In the genomic region with DNA sequence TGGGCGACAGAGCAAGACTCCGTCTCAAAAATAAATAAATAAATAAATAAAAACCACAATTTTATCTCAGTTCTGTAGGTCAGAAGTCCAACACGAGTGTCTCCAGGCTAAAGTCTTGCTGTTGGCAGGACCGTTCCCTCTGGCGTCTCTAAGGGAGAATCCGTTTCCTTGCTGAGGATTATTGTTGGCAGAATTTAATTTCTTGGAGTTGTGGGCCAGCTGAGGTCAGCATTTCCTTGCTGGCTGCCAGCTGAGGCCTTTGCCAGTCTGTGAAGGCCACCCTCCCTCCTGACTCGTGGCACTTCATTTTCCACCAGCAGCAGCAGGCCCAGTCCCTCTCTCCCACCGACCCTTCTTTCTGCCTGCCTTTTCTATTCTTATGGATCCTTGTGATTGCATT, we compare ENCODE assay signal across 15 cellular contexts. TPM values are rescaled to one million over a fixed set of nuclear protein-coding genes. Genes with fewer than 3 reads are reported as not detected.
DNase-seq lines count a peak whose midpoint lies in the region; ATAC-seq and TF ChIP-seq lines count a peak whose summit lies in the region.
"Had no signal": no experiment of that assay in that cellular context is flagged by ENCODE, and none has a peak within 500 bp of the region (broad histone marks: within the 10 kb centered on the region; RNA-seq: fewer than 3 reads in every experiment).

No MANE protein-coding gene starts in this region.

- H3K9me3 ChIP-seq in skeletal muscle tissue (ENCODE audit: control insufficient read depth in 3 of 3, low read length in 3 of 3), result no peaks in the 10 kb centered on the region
- no peaks in the 10 kb centered on the region for H3K9me3 ChIP-seq in effector memory CD4-positive, alpha-beta T cell (ENCODE audit: control insufficient read depth, low read length)
- H3K9me3 ChIP-seq: sigmoid colon had no signal

- intact Hi-C loops in activated T-helper 1 cell treated with anti-CD3 and anti-CD28 coated beads, Interleukin-12 subunit alpha, Interleukin-12 subunit beta, Interleukin-2, Interleukin-4 antibody, amounts not matched to agents 30 ng/mL and 10 ng/mL and 1 ng/mL, durations not matched to agents 14 hours and 24 hours and 36 hours (cut with micrococcal nuclease), result no loop called here

- H3K27ac ChIP-seq in skeletal muscle tissue (ENCODE audit: low read depth, low read length), result no peak overlapping the region
- H3K27ac ChIP-seq in effector memory CD4-positive, alpha-beta T cell (ENCODE audit: insufficient read depth, low read length, poor library complexity, severe bottlenecking), result no peak overlapping the region

- peak overlapping the region in 2 of 3 donors; percentile 40 to 51 for H3K9ac ChIP-seq in skeletal muscle tissue (ENCODE audit: low read depth in 1 of 3, low read length in 3 of 3)

- peaks cover 15 to 22% (median 16%) of the 10 kb centered on the region in 3 donors for H3K4me1 ChIP-seq in skeletal muscle tissue (ENCODE audit: control insufficient read depth in 3 of 3, insufficient read depth in 3 of 3, low read length in 3 of 3)
- peaks cover 6% of the 10 kb centered on the region for H3K4me1 ChIP-seq in effector memory CD4-positive, alpha-beta T cell (ENCODE audit: control insufficient read depth, insufficient read depth, low read length, poor library complexity, severe bottlenecking)
- H3K4me1 ChIP-seq: sigmoid colon had no signal

- no peaks in the 10 kb centered on the region for H3K27me3 ChIP-seq in skeletal muscle tissue (ENCODE audit: control insufficient read depth in 3 of 3, insufficient read depth in 3 of 3, low read length in 3 of 3)
- H3K27me3 ChIP-seq in effector memory CD4-positive, alpha-beta T cell (replicated peaks; ENCODE audit: control insufficient read depth, insufficient read depth, low read length, poor library complexity, severe bottlenecking), result no peaks in the 10 kb centered on the region
- H3K27me3 ChIP-seq: sigmoid colon had no signal

- DNase-seq in activated T-cell treated with anti-CD3 and anti-CD28 coated beads, Interleukin-2, amount 50 U/mL, for 24 hours, result no peak
- DNase-seq in activated T-cell treated with anti-CD3 and anti-CD28 coated beads, Interleukin-2, amount 50 U/mL, for 1 hour, result no peak
- DNase-seq in activated T-helper 1 cell treated with anti-CD3 and anti-CD28 coated beads, Interleukin-12 subunit alpha, Interleukin-12 subunit beta, Interleukin-2, Interleukin-4 antibody, amounts not matched to agents 30 ng/mL and 10 ng/mL and 1 ng/mL, durations not matched to agents 14 hours and 24 hours and 36 hours (ENCODE audit: low spot score), result no peak
- DNase-seq in fibroblast of the aortic adventitia (ENCODE audit: low read depth) (peak; percentile 22), NCI-H1930 (lab: John Stamatoyannopoulos, UW) (no peak)
- no peak for DNase-seq in effector memory CD4-positive, alpha-beta T cell
- DNase-seq: activated effector memory CD4-positive, alpha-beta T cell treated with anti-CD3 and anti-CD28 coated beads, Interleukin-2, amount 50 U/mL, for 16 hours; CD4-positive, CD25-positive, alpha-beta regulatory T cell; DMS79; NCI-H187; NCI-H510A; sigmoid colon; stimulated activated CD4-positive, alpha-beta T cell treated with anti-CD3 and anti-CD28 coated beads, Interleukin-1b, Interleukin-23, amount 100 ng/mL, for 48 hours had no signal

- no peak for TF ChIP-seq CTCF in fibroblast of the aortic adventitia (IDR thresholded peaks at IDR 0.05; ENCODE audit: insufficient read depth, low read length)

- H3K27me3 Mint-ChIP-seq in activated T-cell treated with anti-CD3 and anti-CD28 coated beads, Interleukin-2, amount 50 U/mL, for 24 hours, result no peaks in the 10 kb centered on the region
- H3K27me3 Mint-ChIP-seq in activated T-helper 1 cell treated with anti-CD3 and anti-CD28 coated beads, Interleukin-12 subunit alpha, Interleukin-12 subunit beta, Interleukin-2, Interleukin-4 antibody, amounts not matched to agents 30 ng/mL and 10 ng/mL and 1 ng/mL, durations not matched to agents 14 hours and 24 hours and 36 hours (ENCODE audit: insufficient read depth), result no peaks in the 10 kb centered on the region
- H3K27me3 Mint-ChIP-seq: CD4-positive, CD25-positive, alpha-beta regulatory T cell had no signal

- peaks cover 24% of the 10 kb centered on the region for H3K4me1 Mint-ChIP-seq in activated T-cell treated with anti-CD3 and anti-CD28 coated beads, Interleukin-2, amount 50 U/mL, for 24 hours (ENCODE audit: low read depth)
- H3K4me1 Mint-ChIP-seq in activated T-helper 1 cell treated with anti-CD3 and anti-CD28 coated beads, Interleukin-12 subunit alpha, Interleukin-12 subunit beta, Interleukin-2, Interleukin-4 antibody, amounts not matched to agents 30 ng/mL and 10 ng/mL and 1 ng/mL, durations not matched to agents 14 hours and 24 hours and 36 hours (ENCODE audit: low read depth), result peaks cover 27% of the 10 kb centered on the region

- peaks cover 96% of the 10 kb centered on the region for H3K36me3 Mint-ChIP-seq in activated T-cell treated with anti-CD3 and anti-CD28 coated beads, Interleukin-2, amount 50 U/mL, for 24 hours (ENCODE audit: low read depth)
- peaks cover 38% of the 10 kb centered on the region for H3K36me3 Mint-ChIP-seq in activated T-helper 1 cell treated with anti-CD3 and anti-CD28 coated beads, Interleukin-12 subunit alpha, Interleukin-12 subunit beta, Interleukin-2, Interleukin-4 antibody, amounts not matched to agents 30 ng/mL and 10 ng/mL and 1 ng/mL, durations not matched to agents 14 hours and 24 hours and 36 hours (ENCODE audit: low read depth)

- H3K9me3 Mint-ChIP-seq in activated T-cell treated with anti-CD3 and anti-CD28 coated beads, Interleukin-2, amount 50 U/mL, for 24 hours, result no peaks in the 10 kb centered on the region
- no peaks in the 10 kb centered on the region for H3K9me3 Mint-ChIP-seq in activated T-helper 1 cell treated with anti-CD3 and anti-CD28 coated beads, Interleukin-12 subunit alpha, Interleukin-12 subunit beta, Interleukin-2, Interleukin-4 antibody, amounts not matched to agents 30 ng/mL and 10 ng/mL and 1 ng/mL, durations not matched to agents 14 hours and 24 hours and 36 hours
- H3K9me3 Mint-ChIP-seq: CD4-positive, CD25-positive, alpha-beta regulatory T cell had no signal

- H3K36me3 ChIP-seq in skeletal muscle tissue (ENCODE audit: control insufficient read depth in 3 of 3, insufficient read depth in 3 of 3, low read length in 3 of 3), result peaks cover 58 to 78% (median 63%) of the 10 kb centered on the region in 3 donors
- peaks cover 50% of the 10 kb centered on the region for H3K36me3 ChIP-seq in effector memory CD4-positive, alpha-beta T cell (ENCODE audit: control insufficient read depth, insufficient read depth, low read length)

- H3K4me3 ChIP-seq in fibroblast of the aortic adventitia (ENCODE audit: low read depth, low read length), result no peak overlapping the region
- no peak overlapping the region for H3K4me3 ChIP-seq in skeletal muscle tissue (ENCODE audit: low read length in 3 of 3)
- no peak overlapping the region for H3K4me3 ChIP-seq in effector memory CD4-positive, alpha-beta T cell (ENCODE audit: insufficient read depth, low read depth, low read length, poor library complexity, severe bottlenecking)
- H3K4me3 ChIP-seq: sigmoid colon had no signal

- H3K27ac Mint-ChIP-seq in activated T-cell treated with anti-CD3 and anti-CD28 coated beads, Interleukin-2, amount 50 U/mL, for 24 hours, result peak overlapping the region; percentile 96
- peak overlapping the region; percentile 55 for H3K27ac Mint-ChIP-seq in activated T-helper 1 cell treated with anti-CD3 and anti-CD28 coated beads, Interleukin-12 subunit alpha, Interleukin-12 subunit beta, Interleukin-2, Interleukin-4 antibody, amounts not matched to agents 30 ng/mL and 10 ng/mL and 1 ng/mL, durations not matched to agents 14 hours and 24 hours and 36 hours

- no peak overlapping the region for H3K4me3 Mint-ChIP-seq in activated T-cell treated with anti-CD3 and anti-CD28 coated beads, Interleukin-2, amount 50 U/mL, for 24 hours
- H3K4me3 Mint-ChIP-seq in activated T-helper 1 cell treated with anti-CD3 and anti-CD28 coated beads, Interleukin-12 subunit alpha, Interleukin-12 subunit beta, Interleukin-2, Interleukin-4 antibody, amounts not matched to agents 30 ng/mL and 10 ng/mL and 1 ng/mL, durations not matched to agents 14 hours and 24 hours and 36 hours, result no peak overlapping the region

- no peak for ATAC-seq in GM18870 (IDR thresholded peaks at IDR 0.05; ENCODE audit: unreplicated experiment)

RNA-seq across cellular contexts. Expression of a gene that starts 17.2 kb away (rescaled TPM):
- 171 and 176 TPM in 2 replicates for total RNA-seq in activated T-helper 1 cell treated with anti-CD3 and anti-CD28 coated beads, Interleukin-12 subunit alpha, Interleukin-12 subunit beta, Interleukin-2, Interleukin-4 antibody, amounts not matched to agents 30 ng/mL and 10 ng/mL and 1 ng/mL, durations not matched to agents 14 hours and 24 hours and 36 hours
- 120 and 154 TPM in 2 replicates for total RNA-seq in fibroblast of the aortic adventitia (ENCODE audit: low replicate concordance)
- 84.5 TPM for total RNA-seq in skeletal muscle tissue

RNA-seq across cellular contexts. Expression of a gene that starts 58.2 kb away (rescaled TPM):
- total RNA-seq in activated T-helper 1 cell treated with anti-CD3 and anti-CD28 coated beads, Interleukin-12 subunit alpha, Interleukin-12 subunit beta, Interleukin-2, Interleukin-4 antibody, amounts not matched to agents 30 ng/mL and 10 ng/mL and 1 ng/mL, durations not matched to agents 14 hours and 24 hours and 36 hours, result 22.9 and 24.4 TPM in 2 replicates
- total RNA-seq in fibroblast of the aortic adventitia (ENCODE audit: low replicate concordance) (11.2 and 21.0 TPM in 2 replicates), skeletal muscle tissue (14.6 TPM)
